ENCODE assay signal across 8 cellular contexts in genomic region chr19:57099199-57099661, GRCh38. TPM values are rescaled to one million over a fixed set of nuclear protein-coding genes. Genes with fewer than 3 reads are reported as not detected.
DNase-seq lines count a peak whose midpoint lies in the region; ATAC-seq, FAIRE-seq and TF ChIP-seq lines count a peak whose summit lies in the region.

No MANE protein-coding gene starts in this region.

- no peaks in the 10 kb centered on the region for H3K36me3 ChIP-seq in HepG2 (replicated peaks in 1 of 2; ENCODE audit: control insufficient read depth in 1 of 2, insufficient read depth in 2 of 2, low read length in 2 of 2)

- no peak for TF ChIP-seq POLR2A in HepG2 (IDR thresholded peaks at IDR 0.05; ENCODE audit: insufficient read depth in 1 of 2, low read depth in 2 of 2, low read length in 2 of 2)

- H3K27me3 ChIP-seq in HL-60 (ENCODE audit: insufficient read depth, poor library complexity, severe bottlenecking) (no peaks in the 10 kb centered on the region), HepG2 (ENCODE audit: control insufficient read depth in 1 of 2, insufficient read depth in 2 of 2, low read length in 2 of 2) (no peaks in the 10 kb centered on the region)

- CTCF ChIA-PET in HepG2 (lab: Yijun Ruan, JAX; ENCODE audit: low intra/inter-chr PET ratio, low total read pairs), result interaction anchor here (1.3 to 2.9 kb wide), 3 partner anchors 350 to 375 kb away, joined by 3 to 19 read pairs (median 8); no protein-coding TSS in a partner anchor

- 71% methylated on average over 10 of the region's 31 CpGs for WGBS in HepG2 (ENCODE audit: low lambda C conversion rate)

- no peaks in the 10 kb centered on the region for H3K9me3 ChIP-seq in HepG2 (ENCODE audit: low read length)

- TF ChIP-seq RAD21 in HepG2 (CRISPR knock-in tag; IDR thresholded peaks at IDR 0.05), result peak; percentile 99

- intact Hi-C loops in HepG2 (cut with micrococcal nuclease; ENCODE audit: unreplicated experiment), result loop anchor here (1.0 kb wide), 1 partner anchor 351 kb away; no protein-coding TSS in a partner anchor

- peak; percentile 93 for TF ChIP-seq CTCF in C4-2B (conservative IDR thresholded peaks at IDR 0.05)
- peak; percentile 70 for TF ChIP-seq CTCF in HL-60 (IDR thresholded peaks at IDR 0.05; ENCODE audit: insufficient read depth, low read length)
- TF ChIP-seq CTCF in HepG2 (CRISPR knock-in tag; IDR thresholded peaks at IDR 0.05), result peak; percentile 99

- ATAC-seq in HepG2 (peak; percentile 78), GM21529 (IDR thresholded peaks at IDR 0.05; ENCODE audit: unreplicated experiment) (no peak)

- no peak overlapping the region; the same call in 1 of the 2 replicates for H3K4me2 ChIP-seq in HepG2 (ENCODE audit: low read depth, low read length)

- peak; percentile 4 to 36 for DNase-seq in HL-60 (ENCODE audit: low read depth in 1 of 2, low spot score in 1 of 2)
- peak; percentile 79 for DNase-seq in activated CD4-positive, CD25-positive, alpha-beta regulatory T cell treated with anti-CD3 and anti-CD28 coated beads, Interleukin-2, amount 50 U/mL, for 72 hours
- peak; percentile 40 for DNase-seq in cerebellar cortex (ENCODE audit: low spot score)
- DNase-seq in HepG2 (ENCODE audit: low spot score), result peak; percentile 49
- peak; percentile 19 to 38 for DNase-seq in stimulated activated CD8-positive, alpha-beta memory T cell treated with anti-CD3 and anti-CD28 coated beads, Interleukin-15, amount 100 ng/mL, for 48 hours (ENCODE audit: low read depth in 2 of 2)
- no peak for DNase-seq in NCI-H146 (lab: John Stamatoyannopoulos, UW)

- H3K79me2 ChIP-seq in HepG2 (ENCODE audit: insufficient read depth, low read length), result no peaks in the 10 kb centered on the region

- H4K20me1 ChIP-seq in HepG2 (ENCODE audit: insufficient read depth, low read length), result no peaks in the 10 kb centered on the region

- peak; percentile 74 for FAIRE-seq in HepG2 (lab: Jason Lieb, UNC)

- POLR2A ChIA-PET in HepG2 (lab: Yijun Ruan, JAX), result interaction anchor here (1.4 kb wide), 1 partner anchor 348 kb away, joined by 3 read pairs; no protein-coding TSS in a partner anchor

- H3K4me3 ChIP-seq in HL-60 (replicated peaks; ENCODE audit: insufficient read depth, low read length) (no peak overlapping the region), HepG2 (replicated peaks in 1 of 3; ENCODE audit: insufficient read depth in 1 of 3, low read depth in 2 of 3, low read length in 3 of 3) (no peak overlapping the region)

- H3K9ac ChIP-seq in HepG2 (ENCODE audit: insufficient read depth, low read depth, low read length), result no peak overlapping the region

- in situ Hi-C loops in HepG2 (cut with HindIII; ENCODE audit: extremely low pct_ligation_motif_present, low pct_unique_long_range_greater_than_20kb), result loop anchor here (5.0 kb wide), 1 partner anchor 352 kb away; no protein-coding TSS in a partner anchor

- H2AFZ ChIP-seq in HepG2 (ENCODE audit: low read length), result no peak overlapping the region

- TF ChIP-seq EP300 in HepG2 (IDR thresholded peaks at IDR 0.05; ENCODE audit: low read depth in 2 of 2, low read length in 2 of 2) (no peak), HepG2 (CRISPR knock-in tag; IDR thresholded peaks at IDR 0.05; ENCODE audit: borderline replicate concordance) (no peak)

- H3K4me1 ChIP-seq in HepG2 (ENCODE audit: insufficient read depth, low read length), result peaks cover 37% of the 10 kb centered on the region

- no TSS peak for BruUV-seq in HepG2 (replicated peaks; lab: Mats Ljungman, UMichigan)

- H3K27ac ChIP-seq in C4-2B (no peak overlapping the region; the same call in 1 of the 2 replicates), HL-60 (replicated peaks) (no peak overlapping the region), HepG2 (ENCODE audit: extremely low read length, insufficient read depth, low read length) (no peak overlapping the region)

TF ChIP-seq in HepG2, 621 proteins besides CTCF, POLR2A, EP300 and RAD21 (continues in another document):
- TF ChIP-seq ZNF546 (CRISPR knock-in tag; conservative IDR thresholded peaks at IDR 0.05) (no peak), HOXA3 (CRISPR knock-in tag; IDR thresholded peaks at IDR 0.05) (peak; percentile 75), NFIB (CRISPR knock-in tag; IDR thresholded peaks at IDR 0.05; ENCODE audit: borderline replicate concordance) (no peak), ZNF33B (CRISPR knock-in tag; IDR thresholded peaks at IDR 0.05) (no peak), SRSF1 (optimal IDR thresholded peaks at IDR 0.05; ENCODE audit: low read depth, low read length) (no peak), RBM22 (optimal IDR thresholded peaks at IDR 0.05; ENCODE audit: low read length) (no peak), ZNF136 (CRISPR knock-in tag; IDR thresholded peaks at IDR 0.05; ENCODE audit: low read depth) (no peak), CEBPB (IDR thresholded peaks at IDR 0.05; ENCODE audit: borderline replicate concordance, low read depth, low read length) (no peak), RORA (CRISPR knock-in tag; IDR thresholded peaks at IDR 0.05) (no peak), RBM39 (IDR thresholded peaks at IDR 0.05; ENCODE audit: low read depth, low read length, poor library complexity, severe bottlenecking) (peak; percentile 39)
- TF ChIP-seq, protein P1, sequence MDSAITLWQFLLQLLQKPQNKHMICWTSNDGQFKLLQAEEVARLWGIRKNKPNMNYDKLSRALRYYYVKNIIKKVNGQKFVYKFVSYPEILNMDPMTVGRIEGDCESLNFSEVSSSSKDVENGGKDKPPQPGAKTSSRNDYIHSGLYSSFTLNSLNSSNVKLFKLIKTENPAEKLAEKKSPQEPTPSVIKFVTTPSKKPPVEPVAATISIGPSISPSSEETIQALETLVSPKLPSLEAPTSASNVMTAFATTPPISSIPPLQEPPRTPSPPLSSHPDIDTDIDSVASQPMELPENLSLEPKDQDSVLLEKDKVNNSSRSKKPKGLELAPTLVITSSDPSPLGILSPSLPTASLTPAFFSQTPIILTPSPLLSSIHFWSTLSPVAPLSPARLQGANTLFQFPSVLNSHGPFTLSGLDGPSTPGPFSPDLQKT (CRISPR knock-in tag; IDR thresholded peaks at IDR 0.05; ENCODE audit: borderline replicate concordance), result no peak
- TF ChIP-seq, protein P2, sequence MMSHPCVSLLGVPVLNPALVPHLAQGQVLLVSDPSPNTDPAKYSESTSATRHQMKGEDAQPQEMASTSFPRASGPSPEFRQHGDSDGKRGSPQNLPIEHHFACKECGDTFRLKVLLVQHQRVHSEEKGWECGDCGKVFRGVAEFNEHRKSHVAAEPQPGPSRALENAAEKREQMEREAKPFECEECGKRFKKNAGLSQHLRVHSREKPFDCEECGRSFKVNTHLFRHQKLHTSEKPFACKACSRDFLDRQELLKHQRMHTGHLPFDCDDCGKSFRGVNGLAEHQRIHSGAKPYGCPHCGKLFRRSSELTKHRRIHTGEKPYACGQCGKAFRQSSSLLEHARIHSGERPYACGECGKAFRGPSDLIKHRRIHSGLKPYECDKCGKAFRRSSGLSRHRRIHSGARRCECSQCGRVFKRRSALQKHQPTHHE (CRISPR knock-in tag; IDR thresholded peaks at IDR 0.05; ENCODE audit: borderline replicate concordance), result no peak

RNA-seq across cellular contexts. Expression of gene USP29, which starts 20.6 kb away (rescaled TPM):
- not detected in 2 replicates for total RNA-seq in HepG2 (2016; rRNA removed; fragmentation: Illumina TruSeq; extraction: Trizol)
- total RNA-seq in HepG2 (2016; cell fraction: cytosol; rRNA removed; fragmentation: Illumina TruSeq; extraction: Trizol; ENCODE audit: low read depth), result not detected in 2 replicates
- not detected in 2 replicates for total RNA-seq in HepG2 (2016; cell fraction: insoluble cytoplasmic fraction; rRNA removed; fragmentation: Illumina TruSeq; extraction: Trizol)
- not detected in 2 replicates for total RNA-seq in HepG2 (2016; cell fraction: membrane; rRNA removed; fragmentation: Illumina TruSeq; extraction: Trizol)
- total RNA-seq in HepG2 (2016; cell fraction: nucleus; rRNA removed; fragmentation: Illumina TruSeq; extraction: Trizol), result not detected in 2 replicates
- polyA plus RNA-seq in HepG2 (2011; rRNA removed), result not detected in 2 replicates
- not detected in 2 replicates for polyA plus RNA-seq in HepG2 (2011; cell fraction: cytosol; rRNA removed)
- polyA plus RNA-seq in HepG2 (2011; cell fraction: nucleus; rRNA removed), result not detected in 2 replicates
- not detected in 2 replicates for polyA plus RNA-seq in HepG2 (2012)
- not detected in 2 replicates for polyA plus RNA-seq in HepG2 (2016; cell fraction: cytosol; fragmentation: Illumina TruSeq; extraction: Trizol; ENCODE audit: low read depth)
- not detected in 2 replicates for polyA plus RNA-seq in HepG2 (2016; cell fraction: insoluble cytoplasmic fraction; fragmentation: Illumina TruSeq; extraction: Trizol; ENCODE audit: low read depth)
- polyA plus RNA-seq in HepG2 (2016; cell fraction: membrane; fragmentation: Illumina TruSeq; extraction: Trizol; ENCODE audit: low read depth), result not detected in 2 replicates
- polyA plus RNA-seq in HepG2 (2016; cell fraction: nucleus; fragmentation: Illumina TruSeq; extraction: Trizol; ENCODE audit: insufficient read depth, low read depth), result not detected in 2 replicates
- not detected in 2 replicates for polyA minus RNA-seq in HepG2 (2011; rRNA and poly(A)+ RNA removed; ENCODE audit: low replicate concordance)
- polyA minus RNA-seq in HepG2 (2011; cell fraction: cytosol; rRNA and poly(A)+ RNA removed), result not detected in 2 replicates
- not detected in 2 replicates for polyA minus RNA-seq in HepG2 (2011; cell fraction: nucleus; rRNA and poly(A)+ RNA removed)

RNA-seq across cellular contexts. Expression of gene ZIM3, which starts 45.8 kb away (rescaled TPM):
- total RNA-seq in HepG2 (2016; rRNA removed; fragmentation: Illumina TruSeq; extraction: Trizol), result not detected in 2 replicates
- not detected in 2 replicates for total RNA-seq in HepG2 (2016; cell fraction: cytosol; rRNA removed; fragmentation: Illumina TruSeq; extraction: Trizol; ENCODE audit: low read depth)
- total RNA-seq in HepG2 (2016; cell fraction: insoluble cytoplasmic fraction; rRNA removed; fragmentation: Illumina TruSeq; extraction: Trizol), result not detected in 2 replicates
- not detected in 2 replicates for total RNA-seq in HepG2 (2016; cell fraction: membrane; rRNA removed; fragmentation: Illumina TruSeq; extraction: Trizol)
- total RNA-seq in HepG2 (2016; cell fraction: nucleus; rRNA removed; fragmentation: Illumina TruSeq; extraction: Trizol), result not detected in 2 replicates
- not detected in 2 replicates for polyA plus RNA-seq in HepG2 (2011; rRNA removed)
- not detected in 2 replicates for polyA plus RNA-seq in HepG2 (2011; cell fraction: cytosol; rRNA removed)
- polyA plus RNA-seq in HepG2 (2011; cell fraction: nucleus; rRNA removed), result not detected in 2 replicates
- not detected in 2 replicates for polyA plus RNA-seq in HepG2 (2012)
- polyA plus RNA-seq in HepG2 (2016; cell fraction: cytosol; fragmentation: Illumina TruSeq; extraction: Trizol; ENCODE audit: low read depth), result not detected in 2 replicates
- not detected in 2 replicates for polyA plus RNA-seq in HepG2 (2016; cell fraction: insoluble cytoplasmic fraction; fragmentation: Illumina TruSeq; extraction: Trizol; ENCODE audit: low read depth)
- polyA plus RNA-seq in HepG2 (2016; cell fraction: membrane; fragmentation: Illumina TruSeq; extraction: Trizol; ENCODE audit: low read depth), result not detected in 2 replicates
- polyA plus RNA-seq in HepG2 (2016; cell fraction: nucleus; fragmentation: Illumina TruSeq; extraction: Trizol; ENCODE audit: insufficient read depth, low read depth), result not detected in 2 replicates
- polyA minus RNA-seq in HepG2 (2011; rRNA and poly(A)+ RNA removed; ENCODE audit: low replicate concordance), result not detected in 2 replicates
- polyA minus RNA-seq in HepG2 (2011; cell fraction: cytosol; rRNA and poly(A)+ RNA removed), result not detected in 2 replicates
- not detected in 2 replicates for polyA minus RNA-seq in HepG2 (2011; cell fraction: nucleus; rRNA and poly(A)+ RNA removed)
